In genomic region chr17:44386182-44386525, GRCh38 we compare ENCODE assay signal across 9 cellular contexts. TPM values are rescaled to one million over a fixed set of nuclear protein-coding genes. Genes with fewer than 3 reads are reported as not detected.
DNase-seq lines count a peak whose midpoint lies in the region; ATAC-seq and TF ChIP-seq lines count a peak whose summit lies in the region.
"Had no signal": no experiment of that assay in that cellular context is flagged by ENCODE, and none has a peak within 500 bp of the region (broad histone marks: within the 10 kb centered on the region; RNA-seq: fewer than 3 reads in every experiment).

No MANE protein-coding gene starts in this region.

- no peaks in the 10 kb centered on the region for H3K27me3 ChIP-seq in Caco-2 (replicated peaks; ENCODE audit: control insufficient read depth, insufficient read depth, low read length)
- peaks cover 7% of the 10 kb centered on the region for H3K27me3 ChIP-seq in effector memory CD4-positive, alpha-beta T cell (replicated peaks; ENCODE audit: control insufficient read depth, insufficient read depth, low read length, poor library complexity, severe bottlenecking)
- H3K27me3 ChIP-seq in osteoblast (ENCODE audit: insufficient read depth, low read length) = peaks cover 35% of the 10 kb centered on the region

- H3K36me3 ChIP-seq in Caco-2 (ENCODE audit: control insufficient read depth, insufficient read depth, low read length) (no peaks in the 10 kb centered on the region), osteoblast (ENCODE audit: insufficient read depth, low read length) (no peaks in the 10 kb centered on the region)
- H3K36me3 ChIP-seq in effector memory CD4-positive, alpha-beta T cell (ENCODE audit: control insufficient read depth, insufficient read depth, low read length) = no peaks in the 10 kb centered on the region

- no TSS peak for BruUV-seq in Caco-2 (replicated peaks; lab: Mats Ljungman, UMichigan)

- H3K9me3 Mint-ChIP-seq in Caco-2 (ENCODE audit: unreplicated experiment) (no peaks in the 10 kb centered on the region), IgD-negative memory B cell (peaks cover 0 to 2% (median 0%) of the 10 kb centered on the region in 3 donors)

- TF ChIP-seq CTCF in Caco-2 (IDR thresholded peaks at IDR 0.05; ENCODE audit: insufficient read depth in 1 of 2, low read depth in 1 of 2, low read length in 1 of 2, severe bottlenecking in 1 of 2, unreplicated experiment in 1 of 2) (no peak), osteoblast (IDR thresholded peaks at IDR 0.05; ENCODE audit: extremely low read depth, low read depth, low read length) (no peak)

- CTCF ChIA-PET in Caco-2 (lab: Charles Lee) = interaction anchor here (0.7 to 1.7 kb wide), 4 partner anchors 17 to 316 kb away, joined by 3 to 12 read pairs (median 8); partner anchors contain the start of gene FAM171A2

- POLR2A ChIA-PET in Caco-2 (lab: Charles Lee) = interaction anchor here (0.6 kb wide), 1 partner anchor 11 kb away, joined by 3 read pairs; no protein-coding TSS in a partner anchor

- peak overlapping the region; percentile 73 for H3K4me3 Mint-ChIP-seq in Caco-2 (ENCODE audit: unreplicated experiment)
- H3K4me3 Mint-ChIP-seq in IgD-negative memory B cell = peak overlapping the region in 3 of 4 donors; percentile 58 to 90 (median 65)

- H3K4me2 ChIP-seq in osteoblast (ENCODE audit: insufficient read depth, low read length) = peak overlapping the region; percentile 83

- peaks cover 5% of the 10 kb centered on the region for H3K27me3 Mint-ChIP-seq in Caco-2 (ENCODE audit: insufficient read depth, unreplicated experiment)
- H3K27me3 Mint-ChIP-seq in IgD-negative memory B cell = peaks cover 10% of the 10 kb centered on the region

- H3K4me3 ChIP-seq in Caco-2 (ENCODE audit: low read depth, low read length) (peak overlapping the region; percentile 58), osteoblast (ENCODE audit: insufficient read depth, low read length) (peak overlapping the region; percentile 69)
- H3K4me3 ChIP-seq in effector memory CD4-positive, alpha-beta T cell (ENCODE audit: insufficient read depth, low read depth, low read length, poor library complexity, severe bottlenecking) = peak overlapping the region; percentile 55

- H3K4me1 Mint-ChIP-seq in Caco-2 (ENCODE audit: low read depth, unreplicated experiment) (no peaks in the 10 kb centered on the region), IgD-negative memory B cell (peaks cover 0 to 4% (median 2%) of the 10 kb centered on the region in 3 donors)

- intact Hi-C loops in Caco-2 (cut with micrococcal nuclease; ENCODE audit: unreplicated experiment) = no loop called here

- no peak for ATAC-seq in GM21447 (IDR thresholded peaks at IDR 0.05; ENCODE audit: unreplicated experiment)

- no peaks in the 10 kb centered on the region for H4K20me1 ChIP-seq in osteoblast (ENCODE audit: insufficient read depth, low read length)

- H3K4me1 ChIP-seq in Caco-2 (0 out of 2 replicates have a peak, but pooled peaks cover 4% of the 10 kb centered on the region), osteoblast (ENCODE audit: insufficient read depth, low read length) (peaks cover 6% of the 10 kb centered on the region)
- H3K4me1 ChIP-seq in effector memory CD4-positive, alpha-beta T cell (ENCODE audit: control insufficient read depth, insufficient read depth, low read length, poor library complexity, severe bottlenecking) = peaks cover 17% of the 10 kb centered on the region

- H3K36me3 Mint-ChIP-seq in Caco-2 (ENCODE audit: insufficient read depth, unreplicated experiment) (no peaks in the 10 kb centered on the region), IgD-negative memory B cell (no peaks in the 10 kb centered on the region)

- H2AFZ ChIP-seq in osteoblast (ENCODE audit: low read length) = no peak overlapping the region

- DNase-seq in Caco-2 = no peak
- no peak for DNase-seq in effector memory CD4-positive, alpha-beta T cell
- DNase-seq in osteoblast (ENCODE audit: insufficient read length, low spot score, missing footprints) = no peak
- no peak for DNase-seq in hypothalamus (lab: John Stamatoyannopoulos, UW)
- DNase-seq in nucleus accumbens (lab: John Stamatoyannopoulos, UW) = no peak
- DNase-seq: activated CD4-positive, alpha-beta T cell treated with anti-CD3 and anti-CD28 coated beads for 4 hours; stimulated activated CD4-positive, alpha-beta T cell treated with anti-CD3 and anti-CD28 coated beads, Interleukin-12 subunit alpha, Interleukin-12 subunit beta, amount 100 ng/mL, for 4 hours had no signal

- H3K27ac Mint-ChIP-seq in Caco-2 (ENCODE audit: unreplicated experiment) (no peak overlapping the region), IgD-negative memory B cell (no peak overlapping the region)

- no peaks in the 10 kb centered on the region for H3K9me3 ChIP-seq in Caco-2
- no peaks in the 10 kb centered on the region for H3K9me3 ChIP-seq in effector memory CD4-positive, alpha-beta T cell (ENCODE audit: control insufficient read depth, low read length)
- no peaks in the 10 kb centered on the region for H3K9me3 ChIP-seq in osteoblast (ENCODE audit: low read depth, low read length)

- H3K79me2 ChIP-seq in osteoblast (ENCODE audit: insufficient read depth, low read length) = no peaks in the 10 kb centered on the region

- H3K27ac ChIP-seq in effector memory CD4-positive, alpha-beta T cell (ENCODE audit: insufficient read depth, low read length, poor library complexity, severe bottlenecking) = no peak overlapping the region
- H3K27ac ChIP-seq in osteoblast (ENCODE audit: low read depth, low read length) = no peak overlapping the region

RNA-seq across cellular contexts. Expression of gene ITGA2B, which starts 3.3 kb away (rescaled TPM):
- 5.9 and 6.9 TPM in 2 replicates for total RNA-seq in Caco-2 (2022)
- 3.0 TPM for polyA plus RNA-seq in IgD-negative memory B cell
- 0.59 TPM in 1 of 2 replicates, not detected in the other for total RNA-seq in osteoblast

RNA-seq across cellular contexts. Expression of gene FAM171A2, which starts 22.5 kb away (rescaled TPM):
- 3.0 and 3.6 TPM in 2 replicates for total RNA-seq in Caco-2 (2022)
- polyA plus RNA-seq in IgD-negative memory B cell = 0.06 TPM
- 3.5 and 4.3 TPM in 2 replicates for total RNA-seq in osteoblast

RNA-seq across cellular contexts. Expression of gene GRN, which starts 41.1 kb away (rescaled TPM):
- total RNA-seq in Caco-2 (2022) (167 and 176 TPM in 2 replicates), osteoblast (382 and 390 TPM in 2 replicates)
- 219 TPM for polyA plus RNA-seq in IgD-negative memory B cell
